In genomic region chr2:144624451-144624850, GRCh38 we compare ENCODE assay signal across 22 cellular contexts.
"Had no signal": no experiment of that assay in that cellular context is flagged by ENCODE, and none has a peak within 500 bp of the region (broad histone marks: within the 10 kb centered on the region; RNA-seq: fewer than 3 reads in every experiment).

No MANE protein-coding gene starts in this region.

- FAIRE-seq: HepG2, RCC 7860 had no signal

- DNase-seq: IMR-90, Karpas-422, KG1, MM.1S, NCI-H1092 treated with DMSO at 0.1 percent for 48 hours, NCI-H1436, NCI-H187, NCI-H2029, NCI-H2081 treated with DMSO at 0.1 percent for 48 hours, NCI-H2171, NCI-H226, NCI-H446, NCI-H510A, NCI-H524 treated with DMSO at 0.1 percent for 48 hours, NCI-H69, NCI-H774, RPMI8226, SHP77, SK-N-SH, SW 1271 had no signal

- ATAC-seq: HepG2 had no signal
